Comparison of ENCODE assay signal across 19 cellular contexts in genomic region chr6:15309611-15310283, GRCh38.
DNase-seq lines count a peak whose midpoint lies in the region; ATAC-seq, FAIRE-seq and TF ChIP-seq lines count a peak whose summit lies in the region.
"Had no signal": no experiment of that assay in that cellular context is flagged by ENCODE, and none has a peak within 500 bp of the region (broad histone marks: within the 10 kb centered on the region; RNA-seq: fewer than 3 reads in every experiment).

No MANE protein-coding gene starts in this region.

- FAIRE-seq in D721Med (lab: Jason Lieb, UNC) (peak; percentile 25), GM12878 (lab: Jason Lieb, UNC) (no peak)
- FAIRE-seq: bronchial epithelial cell had no signal

- no peak overlapping the region for H3K4me3 ChIP-seq in GM12878
- no peak overlapping the region for H3K4me3 ChIP-seq in trophoblast cell (ENCODE audit: low read depth, low read length)
- H3K4me3 ChIP-seq: SJSA1, thoracic aorta had no signal

- H4K8ac ChIP-seq in trophoblast cell (ENCODE audit: low read depth, low read length): no peak overlapping the region

- H3K27me3 ChIP-seq in GM12878 (replicated peaks in 1 of 2; ENCODE audit: control insufficient read depth in 2 of 2, insufficient read depth in 2 of 2, low read length in 1 of 2): no peaks in the 10 kb centered on the region
- no peaks in the 10 kb centered on the region for H3K27me3 ChIP-seq in trophoblast cell (ENCODE audit: insufficient read depth, low read length)
- H3K27me3 ChIP-seq: SJSA1 had no signal

- H3K79me1 ChIP-seq in trophoblast cell (ENCODE audit: low read length): no peaks in the 10 kb centered on the region

- no peak for TF ChIP-seq POLR2A in GM12878 (IDR thresholded peaks at IDR 0.05; ENCODE audit: low read depth, low read length)

- no peak overlapping the region for H3K18ac ChIP-seq in trophoblast cell (ENCODE audit: low read length)

- no peak for ATAC-seq in GM12878
- no peak for ATAC-seq in HG03520 (IDR thresholded peaks at IDR 0.05; ENCODE audit: unreplicated experiment)
- ATAC-seq: T-helper 17 cell had no signal

- H3K4ac ChIP-seq in trophoblast cell (ENCODE audit: low read depth, low read length): peak overlapping the region; percentile 52

- 79% methylated on average over 3 of the region's 3 CpGs for WGBS in GM12878 (ENCODE audit: insufficient coverage, insufficient replicate concordance, low lambda C conversion rate, missing lambda C conversion rate)
- WGBS in trophoblast cell (ENCODE audit: extremely low coverage, insufficient coverage, insufficient read length): no CpG with 5 or more reads among the region's 3 CpGs

- no peak overlapping the region for H2AK5ac ChIP-seq in trophoblast cell (ENCODE audit: low read length)

- H3K9ac ChIP-seq in GM12878 (ENCODE audit: control insufficient read depth, insufficient read depth, low read length) (no peak overlapping the region), trophoblast cell (ENCODE audit: low read length) (no peak overlapping the region)

- in situ Hi-C loops in GM12878 (cut with MboI): no loop called here

- H3K23ac ChIP-seq in trophoblast cell (ENCODE audit: low read length): no peak overlapping the region

- no peak for TF ChIP-seq RAD21 in GM12878 (IDR thresholded peaks at IDR 0.05; ENCODE audit: insufficient read depth, low read depth, low read length)

- CTCF ChIA-PET in GM12878 (lab: Yijun Ruan, JAX): no interaction called here

- H3K36me3 ChIP-seq in GM12878 (ENCODE audit: control insufficient read depth in 2 of 2, insufficient read depth in 2 of 2, low read length in 1 of 2): peaks cover 0 to 3% of the 10 kb centered on the region in 2 experiments; a peak in 1 of 4 replicates
- no peaks in the 10 kb centered on the region for H3K36me3 ChIP-seq in trophoblast cell (ENCODE audit: control insufficient read depth in 1 of 2, insufficient read depth in 2 of 2, low read length in 2 of 2)
- H3K36me3 ChIP-seq: SJSA1, thoracic aorta had no signal

- peaks cover 62% of the 10 kb centered on the region for H3K4me1 ChIP-seq in GM12878 (ENCODE audit: control insufficient read depth, insufficient read depth, low read length)
- H3K4me1 ChIP-seq in trophoblast cell (ENCODE audit: control insufficient read depth in 1 of 2, insufficient read depth in 2 of 2, low read length in 2 of 2): peaks cover 0 to 2% of the 10 kb centered on the region in 2 experiments

- TF ChIP-seq CTCF in D721Med (IDR thresholded peaks at IDR 0.05; ENCODE audit: insufficient read depth, missing control alignments): no peak
- TF ChIP-seq CTCF in GM12878 (IDR thresholded peaks at IDR 0.05 in 2 of 3, conservative IDR thresholded peaks at IDR 0.05 in 1 of 3; ENCODE audit: control insufficient read depth in 2 of 3, extremely low read depth in 1 of 3, insufficient read depth in 1 of 3, low read depth in 3 of 3, low read length in 3 of 3): no peak

- no TSS peak for BruUV-seq in GM12878 (replicated peaks; lab: Mats Ljungman, UMichigan)

- H2BK120ac ChIP-seq in trophoblast cell (ENCODE audit: insufficient read depth, low read length, poor library complexity): no peak overlapping the region

- peak; percentile 43 for DNase-seq in D721Med (ENCODE audit: insufficient read length, low spot score)
- DNase-seq in NCI-H524 (lab: John Stamatoyannopoulos, UW): peak; percentile 76 to 85
- no peak for DNase-seq in GM12878 (ENCODE audit: low read depth, low spot score)
- no peak for DNase-seq in trophoblast cell
- no peak for DNase-seq in NCI-H2081 treated with DMSO at 0.1 percent for 48 hours (lab: John Stamatoyannopoulos, UW)
- no peak for DNase-seq in NCI-H1092 treated with DMSO at 0.1 percent for 48 hours (lab: John Stamatoyannopoulos, UW)
- DNase-seq: activated gamma-delta T cell treated with Interleukin-2 at 50 U/mL for 16 hours; amygdala; cortex of kidney; DND-41; HFFc6; Kasumi-1; NCI-H446; NK-92 treated with Interleukin-12 subunit alpha and Interleukin-12 subunit beta, amount 100 ng/mL, for 24 hours; T-helper 17 cell had no signal

- H3K9me3 ChIP-seq in GM12878 (replicated peaks; ENCODE audit: control insufficient read depth, insufficient read depth, low read length) (no peaks in the 10 kb centered on the region), trophoblast cell (ENCODE audit: insufficient read depth, low read depth, low read length) (no peaks in the 10 kb centered on the region)
- H3K9me3 ChIP-seq: SJSA1, thoracic aorta had no signal

- POLR2A ChIA-PET in GM12878 (lab: Charles Lee): interaction anchor here (0.7 to 1.3 kb wide), 2 partner anchors 11 to 13 kb away, joined by 3 to 5 read pairs; no protein-coding TSS in a partner anchor

- TF ChIP-seq EP300 in GM12878 (IDR thresholded peaks at IDR 0.05; ENCODE audit: borderline replicate concordance in 1 of 2, control insufficient read depth in 1 of 2, low read depth in 2 of 2, low read length in 2 of 2): no peak

- no peak overlapping the region for H4K12ac ChIP-seq in trophoblast cell (ENCODE audit: low read depth, low read length)

- H4K20me1 ChIP-seq in GM12878 (ENCODE audit: control insufficient read depth, insufficient read depth): no peaks in the 10 kb centered on the region

- no peak overlapping the region for H4K91ac ChIP-seq in trophoblast cell (ENCODE audit: low read depth, low read length)

- H3K27ac ChIP-seq in GM12878 (ENCODE audit: control insufficient read depth, insufficient read depth) (no peak overlapping the region; the same call in 1 of the 2 replicates), trophoblast cell (ENCODE audit: low read depth, low read length) (no peak overlapping the region)
- H3K27ac ChIP-seq: thoracic aorta had no signal

- SMC1A ChIA-PET in GM12878 (lab: Charles Lee; ENCODE audit: uncharacterized antibody, unreplicated experiment): interaction anchor here (20.9 kb wide), 1 partner anchor 12 kb away, joined by 301 read pairs; no protein-coding TSS in a partner anchor

- no peak overlapping the region for H3K14ac ChIP-seq in trophoblast cell (ENCODE audit: low read length)

- intact Hi-C loops in GM12878 (cut with micrococcal nuclease; ENCODE audit: unreplicated experiment): loop anchor here (5.0 kb wide), 1 partner anchor 432 kb away; no protein-coding TSS in a partner anchor

- H3K4me2 ChIP-seq in GM12878 (ENCODE audit: control insufficient read depth, insufficient read depth): 0 out of 2 replicates have a peak overlapping the region, but pooled peaks have one; percentile 71
- no peak overlapping the region for H3K4me2 ChIP-seq in trophoblast cell (ENCODE audit: low read length)

- RAD21 ChIA-PET in GM12878 (lab: Charles Lee; ENCODE audit: unreplicated experiment): no interaction called here

- H2BK12ac ChIP-seq in trophoblast cell (ENCODE audit: low read length): no peak overlapping the region

- no peak overlapping the region for H2BK5ac ChIP-seq in trophoblast cell (ENCODE audit: low read depth, low read length, poor library complexity)

- H2AFZ ChIP-seq in GM12878 (ENCODE audit: control insufficient read depth, low read depth, low read length) (no peak overlapping the region), trophoblast cell (ENCODE audit: insufficient read depth, low read length, poor library complexity) (no peak overlapping the region)

- peaks cover 95% of the 10 kb centered on the region for H3K79me2 ChIP-seq in GM12878 (ENCODE audit: control insufficient read depth, insufficient read depth, low read length)
- peaks cover 3% of the 10 kb centered on the region for H3K79me2 ChIP-seq in trophoblast cell (ENCODE audit: control insufficient read depth, insufficient read depth, low read length, poor library complexity)

TF ChIP-seq in GM12878, 131 proteins besides CTCF, POLR2A, EP300 and RAD21:
- no peak for TF ChIP-seq STAT3 (IDR thresholded peaks at IDR 0.05; ENCODE audit: low read depth, low read length)
- TF ChIP-seq MYB (IDR thresholded peaks at IDR 0.05; ENCODE audit: borderline replicate concordance, low read depth, low read length): no peak
- no peak for TF ChIP-seq SRF (IDR thresholded peaks at IDR 0.05; ENCODE audit: low read depth in 2 of 2, low read length in 2 of 2)
- no peak for TF ChIP-seq POLR2AphosphoS2 (IDR thresholded peaks at IDR 0.05; ENCODE audit: low read depth, low read length)
- no peak for TF ChIP-seq ZNF274 (IDR thresholded peaks at IDR 0.05; ENCODE audit: insufficient read depth, insufficient read length)
- no peak for TF ChIP-seq SREBF2 (IDR thresholded peaks at IDR 0.05; ENCODE audit: low read length)
- TF ChIP-seq NFIC (IDR thresholded peaks at IDR 0.05; ENCODE audit: low read depth, low read length): no peak
- TF ChIP-seq SIN3A (IDR thresholded peaks at IDR 0.05; ENCODE audit: low read depth, low read length): no peak
- TF ChIP-seq TCF3 (IDR thresholded peaks at IDR 0.05; ENCODE audit: borderline replicate concordance, insufficient read depth, low read depth, low read length): no peak
- no peak for TF ChIP-seq ELK1 (IDR thresholded peaks at IDR 0.05; ENCODE audit: low read depth, low read length)
- TF ChIP-seq KAT2A (conservative IDR thresholded peaks at IDR 0.05; ENCODE audit: control insufficient read depth, low read depth, low read length): no peak

Comparison
In these comparisons a context has a peak if more than half of its experiments do, and no peak if none do; other contexts are left out.
1. DNase-seq: peak in D721Med (single experiment) and NCI-H524 (2 of 2); none in GM12878 (single experiment), trophoblast cell (0 of 2), NCI-H2081 treated with DMSO at 0.1 percent for 48 hours (single experiment) and NCI-H1092 treated with DMSO at 0.1 percent for 48 hours (single experiment).